In genomic region chr1:222547260-222547614, GRCh38 we compare ENCODE assay signal across 17 cellular contexts. TPM values are rescaled to one million over a fixed set of nuclear protein-coding genes. Genes with fewer than 3 reads are reported as not detected.
DNase-seq lines count a peak whose midpoint lies in the region; ATAC-seq, FAIRE-seq and TF ChIP-seq lines count a peak whose summit lies in the region.
"Had no signal": no experiment of that assay in that cellular context is flagged by ENCODE, and none has a peak within 500 bp of the region (broad histone marks: within the 10 kb centered on the region; RNA-seq: fewer than 3 reads in every experiment).

No MANE protein-coding gene starts in this region.

- H3K9me1 ChIP-seq in keratinocyte (ENCODE audit: control insufficient read depth, extremely low read depth, insufficient read depth, low read length) = no peaks in the 10 kb centered on the region

- H3K36me3 ChIP-seq in breast epithelium (no peaks in the 10 kb centered on the region), RWPE2 (ENCODE audit: low read depth) (no peaks in the 10 kb centered on the region), keratinocyte (ENCODE audit: control insufficient read depth in 2 of 2, extremely low read depth in 1 of 2, insufficient read depth in 2 of 2, low read length in 2 of 2) (no peaks in the 10 kb centered on the region)
- H3K36me3 ChIP-seq: lower lobe of right lung, thyroid gland had no signal

- BruUV-seq in MCF 10A (replicated peaks; lab: Mats Ljungman, UMichigan) = no TSS peak

- CTCF ChIA-PET in MCF 10A (lab: Yijun Ruan, JAX) = interaction anchor here (0.5 to 2.8 kb wide), 13 partner anchors 9 to 181 kb away, joined by 3 to 25 read pairs (median 5); partner anchors contain the start of gene TAF1A

- no peak overlapping the region for H3K9ac ChIP-seq in keratinocyte (ENCODE audit: control insufficient read depth, extremely low read depth, insufficient read depth, low read length)

- DNase-seq in MCF 10A (ENCODE audit: unreplicated experiment) = no peak
- DNase-seq in breast epithelium (ENCODE audit: low spot score in 2 of 2) = no peak
- DNase-seq in RWPE2 (ENCODE audit: low spot score) = no peak
- no peak for DNase-seq in keratinocyte (ENCODE audit: low read depth, low spot score)
- no peak for DNase-seq in type B pancreatic cell (ENCODE audit: extremely low spot score, unreplicated experiment)
- DNase-seq in NCI-H1694 treated with DMSO at 0.1 percent for 48 hours (lab: John Stamatoyannopoulos, UW) = no peak
- no peak for DNase-seq in activated naive CD8-positive, alpha-beta T cell treated with anti-CD3 and anti-CD28 coated beads, Interleukin-2, amount 50 U/mL, for 24 hours
- DNase-seq: activated CD4-positive, alpha-beta T cell treated with anti-CD3 and anti-CD28 coated beads for 36 hours; CD8-positive, alpha-beta memory T cell; H9; lower lobe of right lung; naive thymus-derived CD4-positive, alpha-beta T cell had no signal

- H3K4me3 Mint-ChIP-seq in MCF 10A (ENCODE audit: unreplicated experiment) = peak overlapping the region; percentile 46
- H3K4me3 Mint-ChIP-seq in type B pancreatic cell = peak overlapping the region; percentile 58
- no peak overlapping the region for H3K4me3 Mint-ChIP-seq in activated naive CD8-positive, alpha-beta T cell treated with anti-CD3 and anti-CD28 coated beads, Interleukin-2, amount 50 U/mL, for 24 hours
- H3K4me3 Mint-ChIP-seq: activated CD4-positive, alpha-beta T cell treated with anti-CD3 and anti-CD28 coated beads for 36 hours; CD8-positive, alpha-beta memory T cell; H9; naive thymus-derived CD4-positive, alpha-beta T cell; stimulated activated memory B cell treated with anti-CD40 and anti-IgM and Interleukin-4, amounts not matched to agents 10 μg/mL and 1 μg/mL and 100 μg/mL, for 72 hours had no signal

- H3K27ac ChIP-seq in breast epithelium (no peak overlapping the region), RWPE2 (ENCODE audit: poor library complexity, severe bottlenecking) (no peak overlapping the region), keratinocyte (ENCODE audit: control insufficient read depth, insufficient read depth, low read length) (no peak overlapping the region)
- H3K27ac ChIP-seq: lower lobe of right lung had no signal

- no peak for TF ChIP-seq POLR2A in breast epithelium (IDR thresholded peaks at IDR 0.05)

- POLR2A ChIA-PET in MCF 10A (lab: Yijun Ruan, JAX) = interaction anchor here (0.6 to 2.9 kb wide), 25 partner anchors 9 to 805 kb away, joined by 3 to 46 read pairs (median 6); partner anchors contain the start of genes DUSP10 and TAF1A

- intact Hi-C loops in MCF 10A (cut with micrococcal nuclease) (loop anchor here (1.0 kb wide), 1 partner anchor 82 kb away; no protein-coding TSS in a partner anchor), breast epithelium (cut with DNase I; ENCODE audit: low total_unique reads) (no loop called here)

- H3K27me3 ChIP-seq in breast epithelium (no peaks in the 10 kb centered on the region), RWPE2 (ENCODE audit: insufficient read depth, poor library complexity, severe bottlenecking) (no peaks in the 10 kb centered on the region), keratinocyte (ENCODE audit: control insufficient read depth, extremely low read depth, insufficient read depth, low read length) (no peaks in the 10 kb centered on the region)
- H3K27me3 ChIP-seq: thyroid gland had no signal

- H3K4me1 Mint-ChIP-seq in MCF 10A (ENCODE audit: insufficient read depth, unreplicated experiment) = peaks cover 26% of the 10 kb centered on the region
- peaks cover 24% of the 10 kb centered on the region for H3K4me1 Mint-ChIP-seq in type B pancreatic cell (ENCODE audit: unreplicated experiment)
- H3K4me1 Mint-ChIP-seq in activated naive CD8-positive, alpha-beta T cell treated with anti-CD3 and anti-CD28 coated beads, Interleukin-2, amount 50 U/mL, for 24 hours = peaks cover 2% of the 10 kb centered on the region
- H3K4me1 Mint-ChIP-seq: activated CD4-positive, alpha-beta T cell treated with anti-CD3 and anti-CD28 coated beads for 36 hours; CD8-positive, alpha-beta memory T cell; naive thymus-derived CD4-positive, alpha-beta T cell; stimulated activated memory B cell treated with anti-CD40 and anti-IgM and Interleukin-4, amounts not matched to agents 10 μg/mL and 1 μg/mL and 100 μg/mL, for 72 hours had no signal

- H3K9me3 Mint-ChIP-seq in MCF 10A (ENCODE audit: unreplicated experiment) (no peaks in the 10 kb centered on the region), type B pancreatic cell (no peaks in the 10 kb centered on the region)
- H3K9me3 Mint-ChIP-seq in activated naive CD8-positive, alpha-beta T cell treated with anti-CD3 and anti-CD28 coated beads, Interleukin-2, amount 50 U/mL, for 24 hours = no peaks in the 10 kb centered on the region
- H3K9me3 Mint-ChIP-seq: CD8-positive, alpha-beta memory T cell; H9; naive thymus-derived CD4-positive, alpha-beta T cell; stimulated activated memory B cell treated with anti-CD40 and anti-IgM and Interleukin-4, amounts not matched to agents 10 μg/mL and 1 μg/mL and 100 μg/mL, for 72 hours had no signal

- peak; percentile 13 for TF ChIP-seq CTCF in MCF 10A (IDR thresholded peaks at IDR 0.05; ENCODE audit: unreplicated experiment)
- TF ChIP-seq CTCF in breast epithelium (IDR thresholded peaks at IDR 0.05) = no peak
- no peak for TF ChIP-seq CTCF in RWPE2 (IDR thresholded peaks at IDR 0.05; ENCODE audit: poor library complexity, severe bottlenecking)
- no peak for TF ChIP-seq CTCF in keratinocyte (optimal IDR thresholded peaks at IDR 0.05 in 1 of 3, IDR thresholded peaks at IDR 0.05 in 1 of 3, conservative IDR thresholded peaks at IDR 0.05 in 1 of 3; ENCODE audit: extremely low read depth in 1 of 3, insufficient read depth in 2 of 3, low read length in 3 of 3)
- TF ChIP-seq CTCF in type B pancreatic cell (conservative IDR thresholded peaks at IDR 0.05) = no peak

- peak; percentile 9; the same call in 1 of the 3 replicates for ATAC-seq in RWPE2 (ENCODE audit: low read depth)
- no peak for ATAC-seq in HG03175 (IDR thresholded peaks at IDR 0.05; ENCODE audit: unreplicated experiment)
- no peak for ATAC-seq in activated naive CD8-positive, alpha-beta T cell treated with anti-CD3 and anti-CD28 coated beads, Interleukin-2, amount 50 U/mL, for 24 hours
- ATAC-seq: activated CD4-positive, alpha-beta T cell treated with anti-CD3 and anti-CD28 coated beads for 36 hours; naive thymus-derived CD4-positive, alpha-beta T cell; stimulated activated memory B cell treated with anti-CD40 and anti-IgM and Interleukin-4, amounts not matched to agents 10 μg/mL and 1 μg/mL and 100 μg/mL, for 72 hours had no signal

- H3K4me1 ChIP-seq in breast epithelium (no peaks in the 10 kb centered on the region), RWPE2 (ENCODE audit: insufficient read depth, poor library complexity, severe bottlenecking) (no peaks in the 10 kb centered on the region), keratinocyte (ENCODE audit: control insufficient read depth, extremely low read depth, insufficient read depth, low read length) (peaks cover 16% of the 10 kb centered on the region)
- H3K4me1 ChIP-seq: lower lobe of right lung had no signal

- H3K4me3 ChIP-seq in breast epithelium = no peak overlapping the region
- no peak overlapping the region for H3K4me3 ChIP-seq in RWPE2 (ENCODE audit: severe bottlenecking)
- no peak overlapping the region for H3K4me3 ChIP-seq in keratinocyte (ENCODE audit: control insufficient read depth in 2 of 3, extremely low read depth in 1 of 3, insufficient read depth in 2 of 3, low read depth in 1 of 3, low read length in 3 of 3)
- H3K4me3 ChIP-seq: lower lobe of right lung, thyroid gland had no signal

- H3K79me2 ChIP-seq in keratinocyte (ENCODE audit: control insufficient read depth, insufficient read depth, low read length) = no peaks in the 10 kb centered on the region

- H3K36me3 Mint-ChIP-seq in MCF 10A (ENCODE audit: insufficient read depth, unreplicated experiment) (no peaks in the 10 kb centered on the region), type B pancreatic cell (no peaks in the 10 kb centered on the region)
- no peaks in the 10 kb centered on the region for H3K36me3 Mint-ChIP-seq in activated naive CD8-positive, alpha-beta T cell treated with anti-CD3 and anti-CD28 coated beads, Interleukin-2, amount 50 U/mL, for 24 hours (ENCODE audit: low read depth)
- H3K36me3 Mint-ChIP-seq: CD8-positive, alpha-beta memory T cell; naive thymus-derived CD4-positive, alpha-beta T cell; stimulated activated memory B cell treated with anti-CD40 and anti-IgM and Interleukin-4, amounts not matched to agents 10 μg/mL and 1 μg/mL and 100 μg/mL, for 72 hours had no signal

- H4K20me1 ChIP-seq in keratinocyte (ENCODE audit: control insufficient read depth, extremely low read depth, insufficient read depth, low read length) = no peaks in the 10 kb centered on the region

- no peak overlapping the region for H2AFZ ChIP-seq in keratinocyte (ENCODE audit: control insufficient read depth, low read length)

- dilution Hi-C loops in keratinocyte (cut with MboI; ENCODE audit: extremely low pct_ligation_motif_present, low sequenced_read_pairs) = no loop called here

- H3K9me3 ChIP-seq in breast epithelium (no peaks in the 10 kb centered on the region), RWPE2 (ENCODE audit: severe bottlenecking) (no peaks in the 10 kb centered on the region), keratinocyte (ENCODE audit: control insufficient read depth, low read depth, low read length) (no peaks in the 10 kb centered on the region)
- H3K9me3 ChIP-seq: lower lobe of right lung, thyroid gland had no signal

- no peak for FAIRE-seq in keratinocyte (lab: Jason Lieb, UNC)

- peak overlapping the region; percentile 23 for H3K4me2 ChIP-seq in keratinocyte (ENCODE audit: control insufficient read depth, extremely low read depth, insufficient read depth, low read depth, low read length)

- H3K27me3 Mint-ChIP-seq in MCF 10A (ENCODE audit: insufficient read depth, unreplicated experiment) (no peaks in the 10 kb centered on the region), type B pancreatic cell (peaks cover 5% of the 10 kb centered on the region)
- peaks cover 11% of the 10 kb centered on the region for H3K27me3 Mint-ChIP-seq in activated naive CD8-positive, alpha-beta T cell treated with anti-CD3 and anti-CD28 coated beads, Interleukin-2, amount 50 U/mL, for 24 hours

- peak overlapping the region; percentile 5 for H3K27ac Mint-ChIP-seq in MCF 10A (ENCODE audit: low read depth, unreplicated experiment)
- peak overlapping the region; percentile 70 for H3K27ac Mint-ChIP-seq in type B pancreatic cell
- no peak overlapping the region for H3K27ac Mint-ChIP-seq in activated naive CD8-positive, alpha-beta T cell treated with anti-CD3 and anti-CD28 coated beads, Interleukin-2, amount 50 U/mL, for 24 hours
- H3K27ac Mint-ChIP-seq: activated CD4-positive, alpha-beta T cell treated with anti-CD3 and anti-CD28 coated beads for 36 hours; CD8-positive, alpha-beta memory T cell; H9; naive thymus-derived CD4-positive, alpha-beta T cell; stimulated activated memory B cell treated with anti-CD40 and anti-IgM and Interleukin-4, amounts not matched to agents 10 μg/mL and 1 μg/mL and 100 μg/mL, for 72 hours had no signal

RNA-seq across cellular contexts. Expression of gene HHIPL2, which starts 0.7 kb away (rescaled TPM):
- total RNA-seq in MCF 10A (2022) = 1.1 and 1.7 TPM in 2 replicates
- under 1 TPM in 2 of 3 donors, not detected in 1; 0.59 to 0.98 TPM for total RNA-seq in breast epithelium
- 0.05 to 0.16 TPM (median 0.05 TPM) in 3 replicates for polyA plus RNA-seq in keratinocyte
- polyA plus RNA-seq in keratinocyte (2011; ENCODE audit: low read depth) = not detected
- not detected in 2 replicates for polyA plus RNA-seq in keratinocyte (2011; cell fraction: cytosol; rRNA removed)
- 0.25 and 0.33 TPM in 2 replicates for polyA plus RNA-seq in keratinocyte (2011; cell fraction: nucleus; rRNA removed)
- polyA plus RNA-seq in keratinocyte (2012; ENCODE audit: low replicate concordance) = not detected in 2 replicates
- polyA minus RNA-seq in keratinocyte = 1.1 TPM in 1 of 3 replicates, not detected in the others
- polyA minus RNA-seq in keratinocyte (2011; cell fraction: cytosol; rRNA and poly(A)+ RNA removed) = not detected
- not detected in 2 replicates for polyA minus RNA-seq in keratinocyte (2011; cell fraction: nucleus; rRNA and poly(A)+ RNA removed)
- total RNA-seq in type B pancreatic cell (ENCODE audit: low replicate concordance) = 0.14 and 2.4 TPM in 2 replicates
- total RNA-seq: A673, cardiac septum had no signal
- polyA plus RNA-seq: CD8-positive, alpha-beta memory T cell; naive thymus-derived CD4-positive, alpha-beta T cell had no signal

RNA-seq across cellular contexts. Expression of gene TAF1A, which starts 42.5 kb away (rescaled TPM):
- total RNA-seq in MCF 10A (2022) = 38.2 and 39.3 TPM in 2 replicates
- 10 to 100 TPM in 1 of 3 donors, 1 to 10 TPM in 2; 3.2 to 10.7 (median 6.9) TPM for total RNA-seq in breast epithelium
- 2.8 to 7.2 TPM (median 6.0 TPM) in 3 replicates for polyA plus RNA-seq in keratinocyte
- 1.9 TPM for polyA plus RNA-seq in keratinocyte (2011; ENCODE audit: low read depth)
- polyA plus RNA-seq in keratinocyte (2011; cell fraction: cytosol; rRNA removed) = 2.6 and 3.8 TPM in 2 replicates
- 7.6 and 13.4 TPM in 2 replicates for polyA plus RNA-seq in keratinocyte (2011; cell fraction: nucleus; rRNA removed)
- polyA plus RNA-seq in keratinocyte (2012; ENCODE audit: low replicate concordance) = 3.8 and 5.2 TPM in 2 replicates
- 1.5 to 3.5 TPM in 2 of 3 replicates, not detected in the other for polyA minus RNA-seq in keratinocyte
- polyA minus RNA-seq in keratinocyte (2011; cell fraction: cytosol; rRNA and poly(A)+ RNA removed) = 0.96 TPM
- polyA minus RNA-seq in keratinocyte (2011; cell fraction: nucleus; rRNA and poly(A)+ RNA removed) = 4.1 and 5.2 TPM in 2 replicates
- total RNA-seq in type B pancreatic cell (ENCODE audit: low replicate concordance) = 9.9 and 16.7 TPM in 2 replicates
